In the genomic region with DNA sequence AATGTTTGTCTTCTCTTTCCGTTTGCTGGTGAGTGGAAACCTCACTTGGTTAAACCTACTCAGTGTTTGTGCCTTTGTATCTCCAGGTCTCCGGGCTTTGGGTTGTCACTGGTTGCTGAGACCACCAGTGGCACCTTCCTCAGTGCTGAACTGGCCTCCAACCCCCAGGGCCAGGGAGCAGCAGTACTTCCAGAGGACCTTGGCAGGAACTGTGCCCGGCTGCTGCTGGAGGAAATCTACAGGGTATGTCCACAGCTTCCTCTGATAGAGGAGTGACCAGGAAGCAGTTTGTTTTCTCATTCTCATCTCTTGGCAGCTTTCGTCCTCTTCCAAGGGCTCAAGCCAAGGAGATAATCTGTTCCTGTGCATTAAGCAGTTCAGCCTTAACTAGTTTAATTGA, we compare ENCODE assay signal across 17 cellular contexts. TPM values are rescaled to one million over a fixed set of nuclear protein-coding genes. Genes with fewer than 3 reads are reported as not detected.
DNase-seq lines count a peak whose midpoint lies in the region; ATAC-seq and TF ChIP-seq lines count a peak whose summit lies in the region.
"Had no signal": no experiment of that assay in that cellular context is flagged by ENCODE, and none has a peak within 500 bp of the region (broad histone marks: within the 10 kb centered on the region; RNA-seq: fewer than 3 reads in every experiment).

No MANE protein-coding gene starts in this region.

- TF ChIP-seq CTCF in spleen (IDR thresholded peaks at IDR 0.05 in 8 of 11, conservative IDR thresholded peaks at IDR 0.05 in 3 of 11), result no peak

- H3K27ac ChIP-seq in spleen, result peak overlapping the region in 7 of 8 donors; percentile 3 to 57 (median 34)
- H3K27ac ChIP-seq: BLaER1 had no signal

- TF ChIP-seq POLR2A in spleen (IDR thresholded peaks at IDR 0.05), result no peak

- no peak overlapping the region for H3K4me3 ChIP-seq in spleen
- H3K4me3 ChIP-seq: BLaER1, GM12878, GM23338 had no signal

- H3K27ac Mint-ChIP-seq in activated CD4-positive, alpha-beta T cell treated with anti-CD3 and anti-CD28 coated beads, Interleukin-2, amount 10 ng/mL, durations not matched to agents 7 days and 5 days, result peak overlapping the region; percentile 7
- H3K27ac Mint-ChIP-seq in T-helper 17 cell, result peak overlapping the region; percentile 79
- H3K27ac Mint-ChIP-seq: GM23338 had no signal

- intact Hi-C loops in spleen (cut with DNase I; ENCODE audit: low total_unique reads), result no loop called here
- intact Hi-C loops in posterior cingulate gyrus (cut with DNase I), result no loop called here

- no peaks in the 10 kb centered on the region for H3K9me3 ChIP-seq in T-helper 17 cell (ENCODE audit: control insufficient read depth, low read length, poor library complexity, severe bottlenecking)
- H3K9me3 ChIP-seq in spleen, result no peaks in the 10 kb centered on the region
- H3K9me3 ChIP-seq: BLaER1 had no signal

- no peaks in the 10 kb centered on the region for H3K27me3 ChIP-seq in spleen (replicated peaks in 1 of 7)
- H3K27me3 ChIP-seq: BLaER1 had no signal

- peaks cover 0 to 24% (median 5%) of the 10 kb centered on the region in 6 donors for H3K4me1 ChIP-seq in spleen

- ATAC-seq in T-helper 17 cell (no peak), GM19351 (IDR thresholded peaks at IDR 0.05; ENCODE audit: unreplicated experiment) (no peak)
- ATAC-seq: GM12878, GM23338 had no signal

- peaks cover 32% of the 10 kb centered on the region for H3K36me3 Mint-ChIP-seq in activated CD4-positive, alpha-beta T cell treated with anti-CD3 and anti-CD28 coated beads, Interleukin-2, amount 10 ng/mL, durations not matched to agents 7 days and 5 days (ENCODE audit: low read depth)
- H3K36me3 Mint-ChIP-seq in T-helper 17 cell (ENCODE audit: low read depth), result peaks cover 7% of the 10 kb centered on the region

- WGBS in spleen, 5 donors, result 49 to 78% (median 63%) methylated on average over 4 of the region's 4 CpGs

- CTCF ChIA-PET in activated CD4-positive, alpha-beta T cell treated with anti-CD3 and anti-CD28 coated beads, Interleukin-2, amount 10 ng/mL, durations not matched to agents 7 days and 5 days (lab: Charles Lee), result interaction anchor here (0.8 to 1.6 kb wide), 4 partner anchors 9 to 47 kb away, joined by 3 to 4 read pairs (median 3); no protein-coding TSS in a partner anchor

- POLR2A ChIA-PET in activated CD4-positive, alpha-beta T cell treated with anti-CD3 and anti-CD28 coated beads, Interleukin-2, amount 10 ng/mL, durations not matched to agents 7 days and 5 days (lab: Charles Lee), result no interaction called here

- no peaks in the 10 kb centered on the region for H3K9me3 Mint-ChIP-seq in activated CD4-positive, alpha-beta T cell treated with anti-CD3 and anti-CD28 coated beads, Interleukin-2, amount 10 ng/mL, durations not matched to agents 7 days and 5 days
- H3K9me3 Mint-ChIP-seq: GM23338 had no signal

- peaks cover 12% of the 10 kb centered on the region for H3K4me1 Mint-ChIP-seq in activated CD4-positive, alpha-beta T cell treated with anti-CD3 and anti-CD28 coated beads, Interleukin-2, amount 10 ng/mL, durations not matched to agents 7 days and 5 days
- peaks cover 22% of the 10 kb centered on the region for H3K4me1 Mint-ChIP-seq in T-helper 17 cell
- H3K4me1 Mint-ChIP-seq: GM23338 had no signal

- no peak overlapping the region for H3K4me3 Mint-ChIP-seq in activated CD4-positive, alpha-beta T cell treated with anti-CD3 and anti-CD28 coated beads, Interleukin-2, amount 10 ng/mL, durations not matched to agents 7 days and 5 days
- no peak overlapping the region for H3K4me3 Mint-ChIP-seq in T-helper 17 cell
- H3K4me3 Mint-ChIP-seq: GM23338 had no signal

- H3K27me3 Mint-ChIP-seq in activated CD4-positive, alpha-beta T cell treated with anti-CD3 and anti-CD28 coated beads, Interleukin-2, amount 10 ng/mL, durations not matched to agents 7 days and 5 days, result no peaks in the 10 kb centered on the region
- no peaks in the 10 kb centered on the region for H3K27me3 Mint-ChIP-seq in T-helper 17 cell

- DNase-seq in activated CD4-positive, alpha-beta T cell treated with anti-CD3 and anti-CD28 coated beads, Interleukin-2, amount 10 ng/mL, durations not matched to agents 7 days and 5 days, result no peak
- DNase-seq in activated CD4-positive, alpha-beta T cell treated with anti-CD3 and anti-CD28 coated beads, Interleukin-2, amount 50 U/mL, for 48 hours, result no peak
- DNase-seq in T-helper 17 cell (no peak), dermis blood vessel endothelial cell (peak; percentile 23), spleen (no peak), activated gamma-delta T cell treated with Interleukin-2 at 50 U/mL for 16 hours (no peak), posterior cingulate gyrus (no peak)
- DNase-seq: GDM1, NCI-H1105 treated with DMSO at 0.1 percent for 48 hours, NCI-H1694 treated with DMSO at 0.1 percent for 48 hours, NCI-H2107, NCI-H2227 treated with DMSO at 0.1 percent for 48 hours, NCI-H524 had no signal

- H3K36me3 ChIP-seq in spleen, result peaks cover 0 to 87% (median 26%) of the 10 kb centered on the region in 6 donors

RNA-seq across cellular contexts. Expression of a gene that starts 51.7 kb away (rescaled TPM):
- 10 to 100 TPM; 13.6 to 17.3 TPM for total RNA-seq in activated CD4-positive, alpha-beta T cell treated with anti-CD3 and anti-CD28 coated beads, Interleukin-2, amount 10 ng/mL, durations not matched to agents 7 days and 5 days
- total RNA-seq in T-helper 17 cell, result 10 to 100 TPM; 23.5 to 28.1 TPM
- 10.4 and 12.1 TPM in 2 replicates for total RNA-seq in dermis blood vessel endothelial cell
- 10 to 100 TPM; 16.8 to 29.4 (median 23.3) TPM for total RNA-seq in spleen
- polyA plus RNA-seq in spleen, result 10 to 100 TPM; 11.8 to 15.3 (median 12.2) TPM
